Comparison of ENCODE assay signal across 11 cellular contexts in genomic region chr3:145972851-145973250, GRCh38.
"Had no signal": no experiment of that assay in that cellular context is flagged by ENCODE, and none has a peak within 500 bp of the region (broad histone marks: within the 10 kb centered on the region; RNA-seq: fewer than 3 reads in every experiment).

No MANE protein-coding gene starts in this region.

- DNase-seq: GM23248, GOT3, H7, H9, HCEC 1CT, HFFc6 had no signal

- H2AFZ ChIP-seq: GM23248, GM23338 had no signal

- H3K27ac ChIP-seq: GM23248 had no signal

- ATAC-seq: GM23338, HCT116 had no signal

- H3K9me3 ChIP-seq: HAP-1 had no signal

- H3K4me1 ChIP-seq: HAP-1 had no signal

- H3K36me3 ChIP-seq: HAP-1 had no signal

- H3K4me3 ChIP-seq: GM23248, GM23338, HAP-1 had no signal

- FAIRE-seq: H1, H54 had no signal

- H3K9ac ChIP-seq: GM23248 had no signal

- H3K4me2 ChIP-seq: GM23338 had no signal
